Comparison of ENCODE assay signal across 8 cellular contexts in the genomic region with DNA sequence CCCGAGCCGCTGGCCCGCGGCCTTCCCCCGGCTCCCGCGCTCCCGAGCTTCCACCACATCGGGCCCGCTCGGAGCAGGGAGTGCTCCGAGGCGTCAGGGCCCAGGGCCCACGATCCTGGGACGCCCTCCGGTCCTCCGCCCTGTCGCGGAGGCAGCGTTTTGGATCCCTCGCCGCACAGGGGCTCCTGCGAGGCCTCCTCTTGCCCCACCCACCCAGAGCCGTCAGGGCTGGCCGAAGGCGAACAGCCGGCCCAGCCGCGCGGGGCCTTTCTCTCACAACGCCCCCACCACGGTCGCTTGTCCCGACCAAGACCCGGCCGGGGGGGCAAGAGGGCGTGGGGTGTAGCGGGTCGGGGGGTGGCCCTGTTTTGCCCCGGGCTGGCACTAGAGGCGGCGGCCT.
DNase-seq lines count a peak whose midpoint lies in the region; ATAC-seq and TF ChIP-seq lines count a peak whose summit lies in the region.
"Not testable (repeated sequence)": the region's sequence is repeated elsewhere in the genome, so short reads cannot be mapped to it uniquely, and the experiment has no call there.

No MANE protein-coding gene starts in this region.

- TF ChIP-seq EP300 in ovary (IDR thresholded peaks at IDR 0.05), result not testable (repeated sequence)

- H3K9me3 ChIP-seq in Loucy (ENCODE audit: insufficient read depth, low read depth, low read length); ovary: not testable (repeated sequence)

- not testable (repeated sequence) for H3K27ac Mint-ChIP-seq in activated CD8-positive, alpha-beta T cell treated with anti-CD3 and anti-CD28 coated beads for 36 hours; activated naive CD8-positive, alpha-beta T cell treated with anti-CD3 and anti-CD28 coated beads, Interleukin-2, amount 50 U/mL, for 24 hours; stimulated activated naive CD8-positive, alpha-beta T cell treated with anti-CD3 and anti-CD28 coated beads, Interleukin-15, amount 100 ng/mL, for 72 hours

- not testable (repeated sequence) for H3K4me1 ChIP-seq in Loucy (ENCODE audit: insufficient read depth, low read length, poor library complexity, severe bottlenecking); ovary (ENCODE audit: insufficient read depth)

- ATAC-seq in activated CD8-positive, alpha-beta T cell treated with anti-CD3 and anti-CD28 coated beads for 36 hours; activated naive CD8-positive, alpha-beta T cell treated with anti-CD3 and anti-CD28 coated beads, Interleukin-2, amount 50 U/mL, for 24 hours; Right ventricle myocardium superior (ENCODE audit: poor library complexity); left lobe of liver; stimulated activated naive CD8-positive, alpha-beta T cell treated with anti-CD3 and anti-CD28 coated beads, Interleukin-15, amount 100 ng/mL, for 72 hours: not testable (repeated sequence)

- not testable (repeated sequence) for TF ChIP-seq CTCF in GM06990 (IDR thresholded peaks at IDR 0.05; ENCODE audit: insufficient read depth, low read length, poor library complexity, severe bottlenecking); Loucy (conservative IDR thresholded peaks at IDR 0.05; ENCODE audit: low read length); activated CD8-positive, alpha-beta T cell treated with anti-CD3 and anti-CD28 coated beads for 36 hours (IDR thresholded peaks at IDR 0.05); ovary (IDR thresholded peaks at IDR 0.05)

- WGBS in ovary, 3 donors, result no CpG with 5 or more reads among the region's 42 CpGs

- H3K36me3 ChIP-seq in GM06990 (ENCODE audit: control insufficient read depth, insufficient read depth, low read length); Loucy (ENCODE audit: insufficient read depth, low read length); ovary: not testable (repeated sequence)

- not testable (repeated sequence) for H3K4me2 ChIP-seq in Loucy (ENCODE audit: low read depth, low read length, poor library complexity, severe bottlenecking)

- not testable (repeated sequence) for H4K20me1 ChIP-seq in Loucy (ENCODE audit: insufficient read depth, low read length, poor library complexity, severe bottlenecking)

- not testable (repeated sequence) for H3K9ac ChIP-seq in Loucy (ENCODE audit: low read depth, low read length, poor library complexity, severe bottlenecking)

- not testable (repeated sequence) for H2AFZ ChIP-seq in Loucy (ENCODE audit: low read length)

- intact Hi-C loops in activated CD8-positive, alpha-beta T cell treated with anti-CD3 and anti-CD28 coated beads for 36 hours (cut with micrococcal nuclease); Right ventricle myocardium superior (cut with DNase I); ovary (cut with DNase I): not testable (repeated sequence)

- H3F3A ChIP-seq in Loucy (ENCODE audit: low read depth), result not testable (repeated sequence)

- H3K9me2 ChIP-seq in Loucy (replicated peaks; ENCODE audit: low read depth, low read length), result not testable (repeated sequence)

- H3K27me3 ChIP-seq in GM06990 (replicated peaks; ENCODE audit: control insufficient read depth, insufficient read depth, low read length); Loucy (ENCODE audit: insufficient read depth, low read length, poor library complexity, severe bottlenecking); ovary: not testable (repeated sequence)

- H3K4me3 Mint-ChIP-seq in activated CD8-positive, alpha-beta T cell treated with anti-CD3 and anti-CD28 coated beads for 36 hours; activated naive CD8-positive, alpha-beta T cell treated with anti-CD3 and anti-CD28 coated beads, Interleukin-2, amount 50 U/mL, for 24 hours: not testable (repeated sequence)
- peak overlapping the region in 1 of 2 donors; percentile 33 for H3K4me3 Mint-ChIP-seq in stimulated activated naive CD8-positive, alpha-beta T cell treated with anti-CD3 and anti-CD28 coated beads, Interleukin-15, amount 100 ng/mL, for 72 hours

- not testable (repeated sequence) for H3K9me3 Mint-ChIP-seq in activated CD8-positive, alpha-beta T cell treated with anti-CD3 and anti-CD28 coated beads for 36 hours; activated naive CD8-positive, alpha-beta T cell treated with anti-CD3 and anti-CD28 coated beads, Interleukin-2, amount 50 U/mL, for 24 hours; stimulated activated naive CD8-positive, alpha-beta T cell treated with anti-CD3 and anti-CD28 coated beads, Interleukin-15, amount 100 ng/mL, for 72 hours

- H3K27ac ChIP-seq in ovary, result peak overlapping the region in 1 of 2 donors; percentile 69

- H3K36me3 Mint-ChIP-seq in activated CD8-positive, alpha-beta T cell treated with anti-CD3 and anti-CD28 coated beads for 36 hours (ENCODE audit: low read depth); activated naive CD8-positive, alpha-beta T cell treated with anti-CD3 and anti-CD28 coated beads, Interleukin-2, amount 50 U/mL, for 24 hours (ENCODE audit: low read depth): not testable (repeated sequence)

- POLR2A ChIA-PET in activated CD8-positive, alpha-beta T cell treated with anti-CD3 and anti-CD28 coated beads for 36 hours (lab: Charles Lee), result not testable (repeated sequence)

- H3K79me2 ChIP-seq in Loucy (ENCODE audit: insufficient read depth, low read length), result not testable (repeated sequence)

- H3K27me3 Mint-ChIP-seq in activated CD8-positive, alpha-beta T cell treated with anti-CD3 and anti-CD28 coated beads for 36 hours; activated naive CD8-positive, alpha-beta T cell treated with anti-CD3 and anti-CD28 coated beads, Interleukin-2, amount 50 U/mL, for 24 hours; stimulated activated naive CD8-positive, alpha-beta T cell treated with anti-CD3 and anti-CD28 coated beads, Interleukin-15, amount 100 ng/mL, for 72 hours: not testable (repeated sequence)

- not testable (repeated sequence) for TF ChIP-seq POLR2A in ovary (IDR thresholded peaks at IDR 0.05)

- CTCF ChIA-PET in activated CD8-positive, alpha-beta T cell treated with anti-CD3 and anti-CD28 coated beads for 36 hours (lab: Charles Lee), result not testable (repeated sequence)

- H3K4me1 Mint-ChIP-seq in activated CD8-positive, alpha-beta T cell treated with anti-CD3 and anti-CD28 coated beads for 36 hours (ENCODE audit: low read depth); activated naive CD8-positive, alpha-beta T cell treated with anti-CD3 and anti-CD28 coated beads, Interleukin-2, amount 50 U/mL, for 24 hours; stimulated activated naive CD8-positive, alpha-beta T cell treated with anti-CD3 and anti-CD28 coated beads, Interleukin-15, amount 100 ng/mL, for 72 hours: not testable (repeated sequence)

- H3K4me3 ChIP-seq in GM06990 (replicated peaks; ENCODE audit: low read depth, low read length) (peak overlapping the region; percentile 28; the same call in 1 of the 2 replicates), Loucy (ENCODE audit: low read length, poor library complexity, severe bottlenecking) (peak overlapping the region; percentile 55)
- not testable (repeated sequence) for H3K4me3 ChIP-seq in ovary

- DNase-seq in GM06990 (ENCODE audit: extremely low read depth, insufficient read length), result not testable (repeated sequence)
- peak; percentile 15 for DNase-seq in activated CD8-positive, alpha-beta T cell treated with anti-CD3 and anti-CD28 coated beads for 36 hours
- peak; percentile 52 for DNase-seq in activated naive CD8-positive, alpha-beta T cell treated with anti-CD3 and anti-CD28 coated beads, Interleukin-2, amount 50 U/mL, for 24 hours
- DNase-seq in Right ventricle myocardium superior (peak; percentile 86), left lobe of liver (ENCODE audit: low spot score) (peak; percentile 46), ovary (peak in 4 of 5 donors; percentile 33 to 66 (median 55))
- DNase-seq in stimulated activated naive CD8-positive, alpha-beta T cell treated with anti-CD3 and anti-CD28 coated beads, Interleukin-15, amount 100 ng/mL, for 72 hours, result peak; percentile 18 to 42
